16 cellular contexts compared by ENCODE assay signal in genomic region chr5:154474267-154474956, GRCh38. TPM values are rescaled to one million over a fixed set of nuclear protein-coding genes. Genes with fewer than 3 reads are reported as not detected.
DNase-seq lines count a peak whose midpoint lies in the region; ATAC-seq and TF ChIP-seq lines count a peak whose summit lies in the region.
"Had no signal": no experiment of that assay in that cellular context is flagged by ENCODE, and none has a peak within 500 bp of the region (broad histone marks: within the 10 kb centered on the region; RNA-seq: fewer than 3 reads in every experiment).

No MANE protein-coding gene starts in this region.

- peaks cover 27% of the 10 kb centered on the region for H3K4me1 ChIP-seq in testis

- H3K9me3 ChIP-seq in testis, result no peaks in the 10 kb centered on the region

- H3K27ac Mint-ChIP-seq in activated CD8-positive, alpha-beta T cell treated with anti-CD3 and anti-CD28 coated beads for 36 hours, result no peak overlapping the region
- no peak overlapping the region for H3K27ac Mint-ChIP-seq in stimulated activated effector memory CD8-positive, alpha-beta T cell treated with anti-CD3 and anti-CD28 coated beads, Interleukin-12 subunit alpha, Interleukin-12 subunit beta, amount 100 ng/mL, for 72 hours

- no peaks in the 10 kb centered on the region for H3K36me3 ChIP-seq in testis (ENCODE audit: low read depth, missing control alignments)
- H3K36me3 ChIP-seq: brain microvascular endothelial cell had no signal

- 15 to 21% methylated on average over 14 of the region's 14 CpGs for WGBS in testis, 2 donors

- H3K27me3 ChIP-seq in testis, result no peaks in the 10 kb centered on the region

- H3K36me3 Mint-ChIP-seq in activated T-cell treated with anti-CD3 and anti-CD28 coated beads, Interleukin-2, amount 50 U/mL, for 4 hours (ENCODE audit: insufficient read depth), result no peaks in the 10 kb centered on the region
- H3K36me3 Mint-ChIP-seq in activated CD8-positive, alpha-beta T cell treated with anti-CD3 and anti-CD28 coated beads for 36 hours (ENCODE audit: low read depth), result no peaks in the 10 kb centered on the region
- peaks cover 15% of the 10 kb centered on the region for H3K36me3 Mint-ChIP-seq in stimulated activated effector memory CD8-positive, alpha-beta T cell treated with anti-CD3 and anti-CD28 coated beads, Interleukin-12 subunit alpha, Interleukin-12 subunit beta, amount 100 ng/mL, for 72 hours

- H3K4me3 ChIP-seq in testis, result no peak overlapping the region
- H3K4me3 ChIP-seq: GM23248 had no signal

- H3K4me1 Mint-ChIP-seq in activated T-cell treated with anti-CD3 and anti-CD28 coated beads, Interleukin-2, amount 50 U/mL, for 4 hours (ENCODE audit: low read depth), result peaks cover 52% of the 10 kb centered on the region
- peaks cover 48% of the 10 kb centered on the region for H3K4me1 Mint-ChIP-seq in activated CD8-positive, alpha-beta T cell treated with anti-CD3 and anti-CD28 coated beads for 36 hours (ENCODE audit: low read depth)
- H3K4me1 Mint-ChIP-seq in stimulated activated effector memory CD8-positive, alpha-beta T cell treated with anti-CD3 and anti-CD28 coated beads, Interleukin-12 subunit alpha, Interleukin-12 subunit beta, amount 100 ng/mL, for 72 hours, result peaks cover 59% of the 10 kb centered on the region

- ATAC-seq in activated T-cell treated with anti-CD3 and anti-CD28 coated beads, Interleukin-2, amount 50 U/mL, for 4 hours, result no peak
- peak; percentile 15 for ATAC-seq in activated CD8-positive, alpha-beta T cell treated with anti-CD3 and anti-CD28 coated beads for 36 hours
- no peak for ATAC-seq in stimulated activated effector memory CD8-positive, alpha-beta T cell treated with anti-CD3 and anti-CD28 coated beads, Interleukin-12 subunit alpha, Interleukin-12 subunit beta, amount 100 ng/mL, for 72 hours
- no peak for ATAC-seq in HG02840 (IDR thresholded peaks at IDR 0.05; ENCODE audit: low FRiP score, unreplicated experiment)

- POLR2A ChIA-PET in activated CD8-positive, alpha-beta T cell treated with anti-CD3 and anti-CD28 coated beads for 36 hours (lab: Charles Lee), result interaction anchor here (0.9 kb wide), 1 partner anchor 11 kb away, joined by 3 read pairs; no protein-coding TSS in a partner anchor

- no peaks in the 10 kb centered on the region for H3K9me3 Mint-ChIP-seq in activated T-cell treated with anti-CD3 and anti-CD28 coated beads, Interleukin-2, amount 50 U/mL, for 4 hours
- no peaks in the 10 kb centered on the region for H3K9me3 Mint-ChIP-seq in activated CD8-positive, alpha-beta T cell treated with anti-CD3 and anti-CD28 coated beads for 36 hours
- no peaks in the 10 kb centered on the region for H3K9me3 Mint-ChIP-seq in stimulated activated effector memory CD8-positive, alpha-beta T cell treated with anti-CD3 and anti-CD28 coated beads, Interleukin-12 subunit alpha, Interleukin-12 subunit beta, amount 100 ng/mL, for 72 hours

- intact Hi-C loops in activated CD8-positive, alpha-beta T cell treated with anti-CD3 and anti-CD28 coated beads for 36 hours (cut with micrococcal nuclease), result no loop called here
- intact Hi-C loops in testis (cut with DNase I; ENCODE audit: low total_unique reads), result loop anchor here (10.0 kb wide), 1 partner anchor 130 kb away; no protein-coding TSS in a partner anchor

- CTCF ChIA-PET in activated CD8-positive, alpha-beta T cell treated with anti-CD3 and anti-CD28 coated beads for 36 hours (lab: Charles Lee), result interaction anchor here (1.1 to 3.8 kb wide), 3 partner anchors 8 to 168 kb away, joined by 3 to 15 read pairs (median 4); no protein-coding TSS in a partner anchor

- peaks cover 86% of the 10 kb centered on the region for H3K27me3 Mint-ChIP-seq in activated T-cell treated with anti-CD3 and anti-CD28 coated beads, Interleukin-2, amount 50 U/mL, for 4 hours (ENCODE audit: low read depth)
- peaks cover 82% of the 10 kb centered on the region for H3K27me3 Mint-ChIP-seq in activated CD8-positive, alpha-beta T cell treated with anti-CD3 and anti-CD28 coated beads for 36 hours

- DNase-seq in activated T-cell treated with anti-CD3 and anti-CD28 coated beads, Interleukin-2, amount 50 U/mL, for 4 hours, result no peak
- DNase-seq in activated T-cell treated with anti-CD3 and anti-CD28 coated beads for 4 hours, result no peak
- no peak for DNase-seq in activated CD8-positive, alpha-beta T cell treated with anti-CD3 and anti-CD28 coated beads for 36 hours
- peak; percentile 38 for DNase-seq in left kidney (ENCODE audit: low read depth, low spot score)
- no peak for DNase-seq in stimulated activated effector memory CD8-positive, alpha-beta T cell treated with anti-CD3 and anti-CD28 coated beads, Interleukin-12 subunit alpha, Interleukin-12 subunit beta, amount 100 ng/mL, for 72 hours (ENCODE audit: low spot score in 2 of 2)
- no peak for DNase-seq in DMS53 (lab: John Stamatoyannopoulos, UW)
- DNase-seq in testis, result no peak
- DNase-seq: brain microvascular endothelial cell; DND-41; GM23248; NCI-H146; NCI-H774; stimulated activated CD4-positive, alpha-beta T cell treated with anti-CD3 and anti-CD28 coated beads, Interleukin-12 subunit alpha, Interleukin-12 subunit beta, amount 100 ng/mL, for 4 hours had no signal

- no peak for TF ChIP-seq POLR2A in testis (IDR thresholded peaks at IDR 0.05)

- TF ChIP-seq CTCF in activated CD8-positive, alpha-beta T cell treated with anti-CD3 and anti-CD28 coated beads for 36 hours (IDR thresholded peaks at IDR 0.05), result no peak
- TF ChIP-seq CTCF in testis (IDR thresholded peaks at IDR 0.05), result no peak

- H3K4me3 Mint-ChIP-seq in activated T-cell treated with anti-CD3 and anti-CD28 coated beads, Interleukin-2, amount 50 U/mL, for 4 hours, result peak overlapping the region; percentile 34
- no peak overlapping the region for H3K4me3 Mint-ChIP-seq in activated CD8-positive, alpha-beta T cell treated with anti-CD3 and anti-CD28 coated beads for 36 hours
- peak overlapping the region; percentile 42 for H3K4me3 Mint-ChIP-seq in stimulated activated effector memory CD8-positive, alpha-beta T cell treated with anti-CD3 and anti-CD28 coated beads, Interleukin-12 subunit alpha, Interleukin-12 subunit beta, amount 100 ng/mL, for 72 hours

- H3K27ac ChIP-seq in testis, result no peak overlapping the region
- H3K27ac ChIP-seq: brain microvascular endothelial cell, GM23248 had no signal

RNA-seq across cellular contexts. Expression of gene HAND1, which starts 3.6 kb away (rescaled TPM):
- total RNA-seq in activated T-cell treated with anti-CD3 and anti-CD28 coated beads, Interleukin-2, amount 50 U/mL, for 4 hours, result not detected
- total RNA-seq in activated CD8-positive, alpha-beta T cell treated with anti-CD3 and anti-CD28 coated beads for 36 hours, result not detected
- total RNA-seq in testis, result not detected
- 0.24 TPM for polyA plus RNA-seq in testis (ENCODE audit: insufficient read depth, low read depth, low replicate concordance)
- total RNA-seq: frontal cortex, GM23248, kidney epithelial cell had no signal
- polyA plus RNA-seq: GM23248 had no signal

RNA-seq across cellular contexts. Expression of gene SAP30L, which starts 28.6 kb away (rescaled TPM):
- 10 to 100 TPM; 22.5 to 27.0 (median 24.0) TPM for total RNA-seq in activated T-cell treated with anti-CD3 and anti-CD28 coated beads, Interleukin-2, amount 50 U/mL, for 4 hours
- total RNA-seq in activated CD8-positive, alpha-beta T cell treated with anti-CD3 and anti-CD28 coated beads for 36 hours, result 10 to 100 TPM; 24.6 to 31.7 TPM
- total RNA-seq in testis, result 10 to 100 TPM; 53.7 to 56.9 TPM
- 70.9 TPM for polyA plus RNA-seq in testis (ENCODE audit: insufficient read depth, low read depth, low replicate concordance)
